In genomic region chr2:173772205-173772604, GRCh38 we compare ENCODE assay signal across 26 cellular contexts.
DNase-seq lines count a peak whose midpoint lies in the region; ATAC-seq, FAIRE-seq and TF ChIP-seq lines count a peak whose summit lies in the region.
"Had no signal": no experiment of that assay in that cellular context is flagged by ENCODE, and none has a peak within 500 bp of the region (broad histone marks: within the 10 kb centered on the region; RNA-seq: fewer than 3 reads in every experiment).

No MANE protein-coding gene starts in this region.

- H3K9me3 ChIP-seq in IMR-90 (ENCODE audit: control insufficient read depth, insufficient read depth, low read length) = no peaks in the 10 kb centered on the region
- no peaks in the 10 kb centered on the region for H3K9me3 ChIP-seq in K562 (replicated peaks; ENCODE audit: control insufficient read depth, insufficient read depth, low read depth, low read length)
- H3K9me3 ChIP-seq in neural progenitor cell (ENCODE audit: low read depth) = no peaks in the 10 kb centered on the region
- H3K9me3 ChIP-seq: BE2C, BLaER1 had no signal

- no peak overlapping the region for H3K9ac ChIP-seq in IMR-90 (ENCODE audit: low read depth, low read length)
- no peak overlapping the region for H3K9ac ChIP-seq in K562 (ENCODE audit: insufficient read depth in 1 of 2, low read depth in 2 of 2, low read length in 2 of 2)
- no peak overlapping the region for H3K9ac ChIP-seq in neural progenitor cell
- H3K9ac ChIP-seq: BLaER1 had no signal

- H3K4me3 Mint-ChIP-seq in neural progenitor cell = no peak overlapping the region
- H3K4me3 Mint-ChIP-seq: CD14-positive monocyte; CD4-positive, alpha-beta memory T cell; CD4-positive, CD25-positive, alpha-beta regulatory T cell; CD8-positive, alpha-beta memory T cell had no signal

- TF ChIP-seq RAD21 in IMR-90 (IDR thresholded peaks at IDR 0.05; ENCODE audit: low read length) (no peak), K562 (CRISPR knock-in tag; conservative IDR thresholded peaks at IDR 0.05 in 1 of 2, IDR thresholded peaks at IDR 0.05 in 1 of 2) (no peak)

- WGBS in IMR-90 (ENCODE audit: extremely low coverage in 2 of 2, insufficient read length in 1 of 2), 2 experiments = no CpG with 5 or more reads among the region's 3 CpGs
- WGBS in K562 (ENCODE audit: insufficient coverage, low coverage, missing lambda C conversion rate) = 4% methylated on average over 3 of the region's 3 CpGs

- H3K27ac ChIP-seq in IMR-90 (ENCODE audit: insufficient read depth, low read length) (no peak overlapping the region), K562 (ENCODE audit: extremely low read depth, low read depth, low read length) (no peak overlapping the region), neural progenitor cell (no peak overlapping the region)
- H3K27ac ChIP-seq: BLaER1 had no signal

- POLR2A ChIA-PET in IMR-90 (lab: Charles Lee; ENCODE audit: unreplicated experiment) (no interaction called here), K562 (lab: Yijun Ruan, JAX) (no interaction called here)

- no peak overlapping the region for H2AK5ac ChIP-seq in IMR-90 (ENCODE audit: low read depth, low read length)

- H3F3A ChIP-seq in neural progenitor cell (ENCODE audit: low read depth) = peaks cover 27% of the 10 kb centered on the region

- FAIRE-seq in K562 (lab: Jason Lieb, UNC) = no peak
- FAIRE-seq: A204.1, G401.6, GM12891, GM19239 had no signal

- H2BK5ac ChIP-seq in IMR-90 (ENCODE audit: low read depth, low read length, poor library complexity, severe bottlenecking) = no peak overlapping the region

- H2AFZ ChIP-seq in IMR-90 (replicated peaks; ENCODE audit: low read length, poor library complexity) (no peak overlapping the region), K562 (ENCODE audit: low read depth, low read length) (no peak overlapping the region), neural progenitor cell (replicated peaks) (no peak overlapping the region)

- H2BK120ac ChIP-seq in IMR-90 (ENCODE audit: low read depth, low read length) = no peak overlapping the region

- H3K4me2 ChIP-seq in IMR-90 (ENCODE audit: low read depth, low read length) = no peak overlapping the region
- H3K4me2 ChIP-seq in K562 (ENCODE audit: insufficient read depth, low read length) = no peak overlapping the region
- no peak overlapping the region for H3K4me2 ChIP-seq in neural progenitor cell
- H3K4me2 ChIP-seq: BLaER1 had no signal

- peaks cover 9% of the 10 kb centered on the region for H3K9me3 Mint-ChIP-seq in neural progenitor cell
- H3K9me3 Mint-ChIP-seq: CD14-positive monocyte; CD4-positive, alpha-beta memory T cell; CD8-positive, alpha-beta memory T cell had no signal

- peaks cover 2% of the 10 kb centered on the region for H3K36me3 Mint-ChIP-seq in neural progenitor cell
- H3K36me3 Mint-ChIP-seq: CD14-positive monocyte; CD4-positive, alpha-beta memory T cell; CD4-positive, CD25-positive, alpha-beta regulatory T cell; CD8-positive, alpha-beta memory T cell had no signal

- intact Hi-C loops in IMR-90 (cut with micrococcal nuclease) = no loop called here
- intact Hi-C loops in K562 (cut with micrococcal nuclease) = no loop called here

- H3K9me1 ChIP-seq in IMR-90 (ENCODE audit: insufficient read depth, low read length) (no peaks in the 10 kb centered on the region), K562 (ENCODE audit: control insufficient read depth, insufficient read depth, low read length) (no peaks in the 10 kb centered on the region)

- no peak overlapping the region for H4K5ac ChIP-seq in IMR-90 (ENCODE audit: low read depth, low read length)

- CTCF ChIA-PET in IMR-90 (lab: Yijun Ruan, JAX) = no interaction called here
- CTCF ChIA-PET in K562 (lab: Yijun Ruan, JAX; ENCODE audit: low intra/inter-chr PET ratio) = no interaction called here

- H4K20me1 ChIP-seq in IMR-90 (ENCODE audit: insufficient read depth, low read length) = no peaks in the 10 kb centered on the region
- no peaks in the 10 kb centered on the region for H4K20me1 ChIP-seq in K562 (replicated peaks; ENCODE audit: control insufficient read depth, insufficient read depth, low read length)
- H4K20me1 ChIP-seq in neural progenitor cell (ENCODE audit: low read depth) = no peaks in the 10 kb centered on the region
- H4K20me1 ChIP-seq: BLaER1 had no signal

- H3K36me3 ChIP-seq in IMR-90 (ENCODE audit: control insufficient read depth, insufficient read depth, low read length) (no peaks in the 10 kb centered on the region), K562 (ENCODE audit: control insufficient read depth, insufficient read depth, low read length) (no peaks in the 10 kb centered on the region), neural progenitor cell (no peaks in the 10 kb centered on the region)
- H3K36me3 ChIP-seq: BE2C, BLaER1 had no signal

- H2BK15ac ChIP-seq in IMR-90 (ENCODE audit: low read depth, low read length) = no peak overlapping the region

- no peaks in the 10 kb centered on the region for H3K79me1 ChIP-seq in IMR-90 (ENCODE audit: low read depth in 1 of 2, low read length in 2 of 2)

- no peak overlapping the region for H4K8ac ChIP-seq in IMR-90 (ENCODE audit: low read depth in 2 of 2, low read length in 2 of 2)

- peaks cover 19% of the 10 kb centered on the region for H3K27me3 ChIP-seq in IMR-90 (ENCODE audit: control insufficient read depth, insufficient read depth, low read length)
- peaks cover 16 to 34% of the 10 kb centered on the region in 2 experiments for H3K27me3 ChIP-seq in K562 (ENCODE audit: control insufficient read depth in 2 of 2, insufficient read depth in 2 of 2, low read length in 2 of 2)
- H3K27me3 ChIP-seq in neural progenitor cell = no peaks in the 10 kb centered on the region
- H3K27me3 ChIP-seq: BLaER1 had no signal

- in situ Hi-C loops in IMR-90 (cut with MboI; ENCODE audit: low sequenced_read_pairs) (no loop called here), K562 (cut with MboI) (no loop called here), G401 (cut with HindIII; ENCODE audit: low sequenced_read_pairs) (no loop called here)

- TF ChIP-seq EP300 in K562 (IDR thresholded peaks at IDR 0.05; ENCODE audit: low read length) = no peak

- H3K4me1 Mint-ChIP-seq in neural progenitor cell = peaks cover 19% of the 10 kb centered on the region
- H3K4me1 Mint-ChIP-seq: CD14-positive monocyte; CD4-positive, alpha-beta memory T cell; CD4-positive, CD25-positive, alpha-beta regulatory T cell; CD8-positive, alpha-beta memory T cell had no signal

- H3K4me1 ChIP-seq in IMR-90 (ENCODE audit: control insufficient read depth, insufficient read depth, low read length) (no peaks in the 10 kb centered on the region), K562 (replicated peaks in 1 of 2; ENCODE audit: control insufficient read depth in 2 of 2, insufficient read depth in 2 of 2, low read length in 2 of 2) (no peaks in the 10 kb centered on the region), neural progenitor cell (peaks cover 18% of the 10 kb centered on the region)
- H3K4me1 ChIP-seq: BE2C, BLaER1 had no signal

- H3K79me2 ChIP-seq in K562 (ENCODE audit: control insufficient read depth, insufficient read depth, low read length) (no peaks in the 10 kb centered on the region), neural progenitor cell (ENCODE audit: low read depth) (no peaks in the 10 kb centered on the region)

- no peak overlapping the region for H3K23ac ChIP-seq in IMR-90 (ENCODE audit: low read depth, low read length)

- DNase-seq in IMR-90 = no peak
- DNase-seq in K562 (ENCODE audit: extremely low read depth in 1 of 4, low spot score in 3 of 4) = no peak
- no peak for DNase-seq in neural progenitor cell (ENCODE audit: low spot score)
- no peak for DNase-seq in G401 (ENCODE audit: low spot score)
- no peak for DNase-seq in hippocampal formation (lab: John Stamatoyannopoulos, UW)
- DNase-seq: 8988T; ACHN; BE2C; C1 segment of cervical spinal cord; CD4-positive, alpha-beta memory T cell; CD4-positive, CD25-positive, alpha-beta regulatory T cell; CD8-positive, alpha-beta memory T cell; COR-L47; DMS 273 treated with DMSO at 0.1 percent for 48 hours; DMS153; DMS53; DMS79; DND-41; EL; GF-D8 had no signal

- no peak overlapping the region for H2BK20ac ChIP-seq in IMR-90 (ENCODE audit: low read depth, low read length)

- no peak overlapping the region for H2AK9ac ChIP-seq in IMR-90 (replicated peaks; ENCODE audit: low read depth, low read length, poor library complexity)

- H3K18ac ChIP-seq in IMR-90 (ENCODE audit: low read depth, low read length) = no peak overlapping the region

- no peak overlapping the region for H3K4ac ChIP-seq in IMR-90 (ENCODE audit: low read depth, low read length)

- H3K27me3 Mint-ChIP-seq in neural progenitor cell (ENCODE audit: insufficient read depth, low read depth) = peaks cover 3% of the 10 kb centered on the region

- H3K4me3 ChIP-seq in IMR-90 (ENCODE audit: insufficient read depth, low read depth, low read length) (no peak overlapping the region), K562 (no peak overlapping the region), neural progenitor cell (no peak overlapping the region)
- H3K4me3 ChIP-seq: BLaER1 had no signal

- TF ChIP-seq CTCF in IMR-90 (conservative IDR thresholded peaks at IDR 0.05; ENCODE audit: low read depth, low read length) (no peak), K562 (IDR thresholded peaks at IDR 0.05 in 2 of 3, conservative IDR thresholded peaks at IDR 0.05 in 1 of 3; ENCODE audit: insufficient read depth in 2 of 3, low read depth in 1 of 3, low read length in 3 of 3) (no peak), neural progenitor cell (IDR thresholded peaks at IDR 0.05) (no peak)

- dilution Hi-C loops in IMR-90 (cut with HindIII; ENCODE audit: low sequenced_read_pairs, unreplicated experiment) = no loop called here

- no peak overlapping the region for H3K56ac ChIP-seq in IMR-90 (ENCODE audit: extremely low read depth, insufficient read depth, low read length)

- no peak overlapping the region for H4K91ac ChIP-seq in IMR-90 (ENCODE audit: insufficient read depth, low read depth, low read length)

- BruUV-seq in IMR-90 (replicated peaks; lab: Mats Ljungman, UMichigan) (no TSS peak), K562 (replicated peaks; lab: Mats Ljungman, UMichigan) (no TSS peak)

- H3K27ac Mint-ChIP-seq in neural progenitor cell = peak overlapping the region; percentile 12
- H3K27ac Mint-ChIP-seq: CD14-positive monocyte; CD4-positive, alpha-beta memory T cell; CD4-positive, CD25-positive, alpha-beta regulatory T cell; CD8-positive, alpha-beta memory T cell had no signal

- H3K14ac ChIP-seq in IMR-90 (replicated peaks; ENCODE audit: low read depth, low read length) = no peak overlapping the region

- TF ChIP-seq POLR2A in IMR-90 (IDR thresholded peaks at IDR 0.05; ENCODE audit: low read depth, low read length) = no peak
- TF ChIP-seq POLR2A in K562 (conservative IDR thresholded peaks at IDR 0.05) = no peak

- ATAC-seq in IMR-90 (ENCODE audit: low read depth) (no peak), K562 (no peak)

TF ChIP-seq in K562, 482 proteins besides CTCF, POLR2A, EP300 and RAD21 (continues in another document):
- TF ChIP-seq MECOM (CRISPR knock-in tag; IDR thresholded peaks at IDR 0.05) = no peak
